In the genomic region with DNA sequence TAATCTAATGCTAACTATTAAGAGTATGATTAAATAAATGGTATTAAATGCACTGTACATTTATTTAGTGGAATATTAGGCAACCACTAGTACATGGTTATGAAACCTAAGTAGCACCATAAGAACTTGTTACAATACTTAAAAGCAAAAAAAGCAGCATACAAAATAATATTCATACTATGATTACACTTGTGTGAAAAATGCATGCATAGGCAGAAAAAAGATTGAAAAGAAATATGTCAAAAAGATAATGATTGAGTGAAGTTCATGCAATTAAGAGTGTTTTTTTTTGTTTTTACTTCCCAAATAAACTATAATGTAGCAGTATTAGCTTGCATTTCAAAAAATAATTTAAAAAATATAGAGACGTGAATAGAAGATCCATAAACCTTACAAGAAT, we compare ENCODE assay signal across 28 cellular contexts.
"Had no signal": no experiment of that assay in that cellular context is flagged by ENCODE, and none has a peak within 500 bp of the region (broad histone marks: within the 10 kb centered on the region; RNA-seq: fewer than 3 reads in every experiment).

No MANE protein-coding gene starts in this region.

- H3K27me3 ChIP-seq: colonic mucosa, dorsolateral prefrontal cortex, esophagus muscularis mucosa, esophagus squamous epithelium, foreskin keratinocyte, gastrocnemius medialis, gastroesophageal sphincter, heart left ventricle, heart right ventricle had no signal

- H3K9me3 ChIP-seq: colonic mucosa, esophagus muscularis mucosa, esophagus squamous epithelium, gastrocnemius medialis, gastroesophageal sphincter, heart left ventricle, heart right ventricle had no signal

- H3K4me1 ChIP-seq: colonic mucosa, esophagus squamous epithelium, foreskin keratinocyte, gastrocnemius medialis, gastroesophageal sphincter had no signal

- H3K27ac ChIP-seq: colonic mucosa, coronary artery, dorsolateral prefrontal cortex, epithelial cell of prostate, esophagus muscularis mucosa, esophagus squamous epithelium, foreskin keratinocyte, gastrocnemius medialis, gastroesophageal sphincter, heart left ventricle, heart right ventricle had no signal

- DNase-seq: colonic mucosa; cortex of kidney; dermis blood vessel endothelial cell; dorsolateral prefrontal cortex; effector CD4-positive, alpha-beta T cell; effector CD8-positive, alpha-beta T cell; effector memory CD4-positive, alpha-beta T cell; effector memory CD8-positive, alpha-beta T cell; endodermal cell; erythroblast; esophagus squamous epithelium; foreskin fibroblast; foreskin keratinocyte; foreskin melanocyte; gastrocnemius medialis; glutamatergic neuron; head of caudate nucleus; heart left ventricle; heart right ventricle had no signal

- FAIRE-seq: colon, endometrium, endothelial cell of umbilical vein, frontal cortex had no signal

- ATAC-seq: effector memory CD8-positive, alpha-beta T cell; esophagus mucosa; foreskin keratinocyte; gastrocnemius medialis; gastroesophageal sphincter; heart left ventricle; heart right ventricle had no signal

- H3K36me3 ChIP-seq: colonic mucosa, esophagus muscularis mucosa, esophagus squamous epithelium, gastrocnemius medialis, gastroesophageal sphincter, heart left ventricle, heart right ventricle had no signal

- H3K4me3 ChIP-seq: colonic mucosa, coronary artery, dorsolateral prefrontal cortex, esophagus muscularis mucosa, esophagus squamous epithelium, gastrocnemius medialis, gastroesophageal sphincter, heart left ventricle, heart right ventricle had no signal
